In the genomic region with DNA sequence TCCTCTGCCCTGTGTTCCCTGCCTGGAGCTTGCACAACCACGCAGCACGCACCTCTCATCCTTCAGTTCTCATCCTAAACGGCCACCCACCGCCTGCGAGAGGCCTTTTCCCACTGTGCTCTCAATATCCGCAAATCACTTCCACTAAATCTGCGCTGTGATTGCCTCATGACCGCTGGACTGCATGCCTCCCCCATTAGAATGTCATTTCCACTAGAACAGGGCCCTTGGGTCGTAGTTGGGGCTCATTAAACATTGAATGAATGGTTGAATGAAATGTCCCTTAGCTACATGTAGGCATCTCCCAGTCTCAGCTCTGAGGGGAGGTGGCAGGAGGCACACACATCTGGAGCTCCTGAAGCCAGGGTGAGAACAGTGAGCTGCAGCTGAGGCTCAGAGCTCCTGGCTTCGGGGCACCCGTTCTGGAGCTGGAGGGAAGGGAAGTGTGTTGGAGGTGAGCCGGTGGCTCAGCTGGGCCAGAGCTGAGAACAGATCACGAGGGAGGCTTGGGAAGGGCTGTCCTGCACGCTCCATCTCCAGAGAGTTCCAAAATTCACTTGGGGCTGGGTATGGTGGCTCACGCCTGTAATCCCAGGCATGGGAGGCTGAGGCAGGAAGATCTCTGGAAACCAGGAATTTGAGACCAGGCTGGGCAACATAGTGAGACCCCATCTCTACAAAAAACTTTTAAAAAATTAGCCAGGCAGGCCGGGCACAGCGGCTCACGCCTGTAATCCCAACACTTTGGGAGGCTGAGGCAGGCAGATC, we compare ENCODE assay signal across 1 cellular context.
TF ChIP-seq lines count a peak whose summit lies in the region.

No MANE protein-coding gene starts in this region.

TF ChIP-seq in H1, 55 proteins besides CTCF, POLR2A, EP300 and RAD21:
- no peak for TF ChIP-seq JUN (IDR thresholded peaks at IDR 0.05; ENCODE audit: low read depth, low read length)
- no peak for TF ChIP-seq CEBPB (IDR thresholded peaks at IDR 0.05; ENCODE audit: low read depth, low read length)
- TF ChIP-seq, protein P1, sequence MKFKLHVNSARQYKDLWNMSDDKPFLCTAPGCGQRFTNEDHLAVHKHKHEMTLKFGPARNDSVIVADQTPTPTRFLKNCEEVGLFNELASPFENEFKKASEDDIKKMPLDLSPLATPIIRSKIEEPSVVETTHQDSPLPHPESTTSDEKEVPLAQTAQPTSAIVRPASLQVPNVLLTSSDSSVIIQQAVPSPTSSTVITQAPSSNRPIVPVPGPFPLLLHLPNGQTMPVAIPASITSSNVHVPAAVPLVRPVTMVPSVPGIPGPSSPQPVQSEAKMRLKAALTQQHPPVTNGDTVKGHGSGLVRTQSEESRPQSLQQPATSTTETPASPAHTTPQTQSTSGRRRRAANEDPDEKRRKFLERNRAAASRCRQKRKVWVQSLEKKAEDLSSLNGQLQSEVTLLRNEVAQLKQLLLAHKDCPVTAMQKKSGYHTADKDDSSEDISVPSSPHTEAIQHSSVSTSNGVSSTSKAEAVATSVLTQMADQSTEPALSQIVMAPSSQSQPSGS (IDR thresholded peaks at IDR 0.05; ENCODE audit: low read length): no peak
- TF ChIP-seq POU5F1 (IDR thresholded peaks at IDR 0.05; ENCODE audit: low read depth, low read length): no peak
- TF ChIP-seq EGR1 (IDR thresholded peaks at IDR 0.05; ENCODE audit: borderline replicate concordance, low read depth, low read length): no peak
TF ChIP-seq in H1: peak in this region for 0.
